ENCODE assay signal across 8 cellular contexts in genomic region chr4:108030332-108030731, GRCh38. TPM values are rescaled to one million over a fixed set of nuclear protein-coding genes. Genes with fewer than 3 reads are reported as not detected.
DNase-seq lines count a peak whose midpoint lies in the region; ATAC-seq and TF ChIP-seq lines count a peak whose summit lies in the region.

No MANE protein-coding gene starts in this region.

- peak in 6 of 9 donors; percentile 19 to 55 (median 50) for TF ChIP-seq CTCF in heart right ventricle (IDR thresholded peaks at IDR 0.05)
- peak in 1 of 2 donors; percentile 28 for TF ChIP-seq CTCF in suprapubic skin (IDR thresholded peaks at IDR 0.05)

- H3K36me3 ChIP-seq in heart right ventricle = peaks cover 0 to 96% (median 40%) of the 10 kb centered on the region in 9 donors
- H3K36me3 ChIP-seq in suprapubic skin = peaks cover 66% of the 10 kb centered on the region

- H3K27ac ChIP-seq in heart right ventricle (no peak overlapping the region), suprapubic skin (no peak overlapping the region)

- H3K4me1 ChIP-seq in heart right ventricle = peaks cover 0 to 11% (median 0%) of the 10 kb centered on the region in 9 donors
- H3K4me1 ChIP-seq in suprapubic skin = no peaks in the 10 kb centered on the region

- no peaks in the 10 kb centered on the region for H3K27me3 ChIP-seq in heart right ventricle
- no peaks in the 10 kb centered on the region for H3K27me3 ChIP-seq in suprapubic skin

- H3K9me3 ChIP-seq in heart right ventricle = no peaks in the 10 kb centered on the region
- H3K9me3 ChIP-seq in suprapubic skin = no peaks in the 10 kb centered on the region

- WGBS in heart right ventricle, 2 donors = 85 to 89% methylated on average over 2 of the region's 2 CpGs
- WGBS in suprapubic skin = 75% methylated on average over 2 of the region's 2 CpGs

- TF ChIP-seq EP300 in suprapubic skin (IDR thresholded peaks at IDR 0.05) = no peak

- intact Hi-C loops in heart right ventricle (cut with DNase I) = no loop called here

- ATAC-seq in GM19372 (IDR thresholded peaks at IDR 0.05; ENCODE audit: low read depth, unreplicated experiment) (peak; percentile 98), HG03432 (IDR thresholded peaks at IDR 0.05; ENCODE audit: unreplicated experiment) (peak; percentile 96), heart right ventricle (peak; percentile 13 to 73 (median 56))

- no peak for TF ChIP-seq POLR2A in suprapubic skin (IDR thresholded peaks at IDR 0.05)

- H3K4me3 ChIP-seq in heart right ventricle = no peak overlapping the region
- H3K4me3 ChIP-seq in suprapubic skin = no peak overlapping the region

- DNase-seq in COLO668 (lab: John Stamatoyannopoulos, UW; ENCODE audit: unreplicated experiment) (peak; percentile 38), RPMI8226 (peak; percentile 23), heart right ventricle (peak in 1 of 2 donors; percentile 25), suprapubic skin (ENCODE audit: low spot score in 2 of 2) (no peak)
- DNase-seq in activated effector memory CD4-positive, alpha-beta T cell treated with anti-CD3 and anti-CD28 coated beads, Interleukin-2, amount 50 U/mL, for 16 hours = peak; percentile 86
- peak; percentile 32 to 43 for DNase-seq in stimulated activated CD4-positive, alpha-beta T cell treated with anti-CD3 and anti-CD28 coated beads, Interleukin-1b, Interleukin-23, amount 100 ng/mL, for 1 hour (ENCODE audit: low read depth in 2 of 2)

RNA-seq across cellular contexts. Expression of gene HADH, which starts 40.6 kb away (rescaled TPM):
- 100 to 1,000 TPM; 163 to 295 (median 238) TPM for total RNA-seq in heart right ventricle
- polyA plus RNA-seq in heart right ventricle = 100 to 1,000 TPM in 1 of 2 donors, 10 to 100 TPM in 1; 58.2 to 134 TPM
- total RNA-seq in suprapubic skin = 10 to 100 TPM; 37.0 to 51.1 (median 42.6) TPM

Comparison
In these comparisons a context has a peak if more than half of its experiments do, and no peak if none do; other contexts are left out.
1. DNase-seq: peak in COLO668 (single experiment), RPMI8226 (single experiment), activated effector memory CD4-positive, alpha-beta T cell treated with anti-CD3 and anti-CD28 coated beads, Interleukin-2, amount 50 U/mL, for 16 hours (single experiment) and stimulated activated CD4-positive, alpha-beta T cell treated with anti-CD3 and anti-CD28 coated beads, Interleukin-1b, Interleukin-23, amount 100 ng/mL, for 1 hour (2 of 2); none in suprapubic skin (0 of 2).
2. Peak in every context shown above with its lines, with median percentiles within 50 percentile points of each other: ATAC-seq.